In the genomic region with DNA sequence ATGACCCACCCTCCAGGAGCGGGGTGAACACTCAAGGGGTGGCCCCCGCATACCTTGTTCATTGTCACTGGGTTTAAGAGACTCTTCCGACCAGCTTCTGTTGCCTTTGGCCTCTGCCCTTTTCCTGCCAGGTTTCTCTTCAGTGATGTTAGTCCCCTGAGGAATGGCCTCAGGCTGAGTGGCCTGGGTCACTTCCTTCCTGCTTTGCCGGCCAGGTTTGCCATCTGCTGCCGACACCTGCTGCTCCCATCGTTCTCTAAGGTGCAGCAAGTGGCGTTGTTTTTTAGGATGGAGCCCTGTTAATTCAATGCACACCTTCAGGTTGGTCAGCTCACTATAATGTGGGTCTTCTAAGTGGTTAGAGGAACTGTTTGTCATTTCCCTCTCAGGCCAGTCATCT, we compare ENCODE assay signal across 17 cellular contexts. TPM values are rescaled to one million over a fixed set of nuclear protein-coding genes. Genes with fewer than 3 reads are reported as not detected.
A peak's percentile ranks its signal among the peaks of the same experiment; 100 is the strongest.
DNase-seq lines count a peak whose midpoint lies in the region; ATAC-seq and TF ChIP-seq lines count a peak whose summit lies in the region.
"Had no signal": no experiment of that assay in that cellular context is flagged by ENCODE, and none has a peak within 500 bp of the region (broad histone marks: within the 10 kb centered on the region; RNA-seq: fewer than 3 reads in every experiment).

No MANE protein-coding gene starts in this region.

- H3K9me3 Mint-ChIP-seq in activated naive CD8-positive, alpha-beta T cell treated with anti-CD3 and anti-CD28 coated beads, Interleukin-2, amount 10 ng/mL, durations not matched to agents 7 days and 5 days = no peaks in the 10 kb centered on the region
- no peaks in the 10 kb centered on the region for H3K9me3 Mint-ChIP-seq in activated naive CD8-positive, alpha-beta T cell treated with anti-CD3 and anti-CD28 coated beads, Interleukin-2, amount 50 U/mL, for 24 hours
- no peaks in the 10 kb centered on the region for H3K9me3 Mint-ChIP-seq in central memory CD8-positive, alpha-beta T cell
- no peaks in the 10 kb centered on the region for H3K9me3 Mint-ChIP-seq in type B pancreatic cell
- H3K9me3 Mint-ChIP-seq: activated B cell treated with CpG ODN at 0.5 μM for 24 hours had no signal

- peak overlapping the region; percentile 9 for H3K4me3 Mint-ChIP-seq in activated naive CD8-positive, alpha-beta T cell treated with anti-CD3 and anti-CD28 coated beads, Interleukin-2, amount 10 ng/mL, durations not matched to agents 7 days and 5 days
- no peak overlapping the region for H3K4me3 Mint-ChIP-seq in activated naive CD8-positive, alpha-beta T cell treated with anti-CD3 and anti-CD28 coated beads, Interleukin-2, amount 50 U/mL, for 24 hours
- H3K4me3 Mint-ChIP-seq in central memory CD8-positive, alpha-beta T cell = no peak overlapping the region
- H3K4me3 Mint-ChIP-seq in type B pancreatic cell = peak overlapping the region; percentile 61
- H3K4me3 Mint-ChIP-seq: activated B cell treated with CpG ODN at 0.5 μM for 24 hours, B cell had no signal

- peaks cover 57% of the 10 kb centered on the region for H3K4me1 Mint-ChIP-seq in activated naive CD8-positive, alpha-beta T cell treated with anti-CD3 and anti-CD28 coated beads, Interleukin-2, amount 10 ng/mL, durations not matched to agents 7 days and 5 days
- H3K4me1 Mint-ChIP-seq in activated naive CD8-positive, alpha-beta T cell treated with anti-CD3 and anti-CD28 coated beads, Interleukin-2, amount 50 U/mL, for 24 hours = peaks cover 52% of the 10 kb centered on the region
- H3K4me1 Mint-ChIP-seq in central memory CD8-positive, alpha-beta T cell = peaks cover 27% of the 10 kb centered on the region
- peaks cover 9% of the 10 kb centered on the region for H3K4me1 Mint-ChIP-seq in type B pancreatic cell (ENCODE audit: unreplicated experiment)
- H3K4me1 Mint-ChIP-seq: activated B cell treated with CpG ODN at 0.5 μM for 24 hours had no signal

- peak overlapping the region; percentile 1 for H3K27ac Mint-ChIP-seq in activated naive CD8-positive, alpha-beta T cell treated with anti-CD3 and anti-CD28 coated beads, Interleukin-2, amount 10 ng/mL, durations not matched to agents 7 days and 5 days
- no peak overlapping the region for H3K27ac Mint-ChIP-seq in activated naive CD8-positive, alpha-beta T cell treated with anti-CD3 and anti-CD28 coated beads, Interleukin-2, amount 50 U/mL, for 24 hours
- H3K27ac Mint-ChIP-seq in central memory CD8-positive, alpha-beta T cell (ENCODE audit: low read depth) = peak overlapping the region; percentile 81
- H3K27ac Mint-ChIP-seq in type B pancreatic cell = peak overlapping the region; percentile 54
- H3K27ac Mint-ChIP-seq: activated B cell treated with CpG ODN at 0.5 μM for 24 hours, B cell had no signal

- POLR2A ChIA-PET in activated naive CD8-positive, alpha-beta T cell treated with anti-CD3 and anti-CD28 coated beads, Interleukin-2, amount 10 ng/mL, durations not matched to agents 7 days and 5 days (lab: Charles Lee) = no interaction called here

- peak in 2 of 3 experiments; percentile 60 to 74 for DNase-seq in NCI-H1417 (lab: John Stamatoyannopoulos, UW)
- DNase-seq in NCI-H1417 treated with DMSO at 0.1 percent for 48 hours (lab: John Stamatoyannopoulos, UW) = no peak
- no peak for DNase-seq in activated naive CD8-positive, alpha-beta T cell treated with anti-CD3 and anti-CD28 coated beads, Interleukin-2, amount 10 ng/mL, durations not matched to agents 7 days and 5 days
- no peak for DNase-seq in activated naive CD8-positive, alpha-beta T cell treated with anti-CD3 and anti-CD28 coated beads, Interleukin-2, amount 50 U/mL, for 24 hours
- no peak for DNase-seq in central memory CD8-positive, alpha-beta T cell (ENCODE audit: low spot score in 2 of 2)
- DNase-seq in type B pancreatic cell (ENCODE audit: extremely low spot score, unreplicated experiment) = no peak
- no peak for DNase-seq in NCI-H2171 (lab: John Stamatoyannopoulos, UW)
- DNase-seq: activated B cell treated with CpG ODN at 0.5 μM for 24 hours; activated gamma-delta T cell; effector CD8-positive, alpha-beta T cell; IMR-90; kidney; NCI-H1436 treated with DMSO at 0.1 percent for 48 hours; NCI-H446 treated with DMSO at 0.1 percent for 48 hours had no signal

- no peak for ATAC-seq in activated naive CD8-positive, alpha-beta T cell treated with anti-CD3 and anti-CD28 coated beads, Interleukin-2, amount 10 ng/mL, durations not matched to agents 7 days and 5 days (ENCODE audit: low read depth)
- no peak for ATAC-seq in activated naive CD8-positive, alpha-beta T cell treated with anti-CD3 and anti-CD28 coated beads, Interleukin-2, amount 50 U/mL, for 24 hours
- ATAC-seq in central memory CD8-positive, alpha-beta T cell (replicated peaks; ENCODE audit: extremely low read depth, poor library complexity, severe bottlenecking) = no peak
- no peak for ATAC-seq in HG02885 (IDR thresholded peaks at IDR 0.05; ENCODE audit: poor library complexity, unreplicated experiment)
- ATAC-seq: esophagus mucosa had no signal

- H3K27me3 Mint-ChIP-seq in activated naive CD8-positive, alpha-beta T cell treated with anti-CD3 and anti-CD28 coated beads, Interleukin-2, amount 10 ng/mL, durations not matched to agents 7 days and 5 days = no peaks in the 10 kb centered on the region
- H3K27me3 Mint-ChIP-seq in activated naive CD8-positive, alpha-beta T cell treated with anti-CD3 and anti-CD28 coated beads, Interleukin-2, amount 50 U/mL, for 24 hours = no peaks in the 10 kb centered on the region
- no peaks in the 10 kb centered on the region for H3K27me3 Mint-ChIP-seq in central memory CD8-positive, alpha-beta T cell
- H3K27me3 Mint-ChIP-seq in type B pancreatic cell = no peaks in the 10 kb centered on the region
- H3K27me3 Mint-ChIP-seq: activated B cell treated with CpG ODN at 0.5 μM for 24 hours, B cell had no signal

- H3K36me3 Mint-ChIP-seq in activated naive CD8-positive, alpha-beta T cell treated with anti-CD3 and anti-CD28 coated beads, Interleukin-2, amount 10 ng/mL, durations not matched to agents 7 days and 5 days = peaks cover 18% of the 10 kb centered on the region
- H3K36me3 Mint-ChIP-seq in activated naive CD8-positive, alpha-beta T cell treated with anti-CD3 and anti-CD28 coated beads, Interleukin-2, amount 50 U/mL, for 24 hours (ENCODE audit: low read depth) = peaks cover 32% of the 10 kb centered on the region
- H3K36me3 Mint-ChIP-seq in central memory CD8-positive, alpha-beta T cell (ENCODE audit: insufficient read depth) = peaks cover 29% of the 10 kb centered on the region
- H3K36me3 Mint-ChIP-seq in type B pancreatic cell = peaks cover 36% of the 10 kb centered on the region

- no peak for TF ChIP-seq CTCF in type B pancreatic cell (conservative IDR thresholded peaks at IDR 0.05)

RNA-seq across cellular contexts. Expression of a gene that starts 34.2 kb away (rescaled TPM):
- 10 to 100 TPM; 44.7 to 46.4 TPM for total RNA-seq in activated naive CD8-positive, alpha-beta T cell treated with anti-CD3 and anti-CD28 coated beads, Interleukin-2, amount 10 ng/mL, durations not matched to agents 7 days and 5 days
- 27.2 and 37.3 TPM in 2 replicates for total RNA-seq in type B pancreatic cell (ENCODE audit: low replicate concordance)

Comparison
In these comparisons a context has a peak if more than half of its experiments do, and no peak if none do; other contexts are left out.
1. DNase-seq: peak in NCI-H1417 (2 of 3); none in NCI-H1417 treated with DMSO at 0.1 percent for 48 hours (single experiment), activated naive CD8-positive, alpha-beta T cell treated with anti-CD3 and anti-CD28 coated beads, Interleukin-2, amount 10 ng/mL, durations not matched to agents 7 days and 5 days (single experiment), activated naive CD8-positive, alpha-beta T cell treated with anti-CD3 and anti-CD28 coated beads, Interleukin-2, amount 50 U/mL, for 24 hours (single experiment), central memory CD8-positive, alpha-beta T cell (0 of 2), type B pancreatic cell (single experiment) and NCI-H2171 (single experiment).
2. H3K4me3 Mint-ChIP-seq: peak in activated naive CD8-positive, alpha-beta T cell treated with anti-CD3 and anti-CD28 coated beads, Interleukin-2, amount 10 ng/mL, durations not matched to agents 7 days and 5 days (single experiment) and type B pancreatic cell (single experiment); none in activated naive CD8-positive, alpha-beta T cell treated with anti-CD3 and anti-CD28 coated beads, Interleukin-2, amount 50 U/mL, for 24 hours (single experiment) and central memory CD8-positive, alpha-beta T cell (single experiment).